In the genomic region with DNA sequence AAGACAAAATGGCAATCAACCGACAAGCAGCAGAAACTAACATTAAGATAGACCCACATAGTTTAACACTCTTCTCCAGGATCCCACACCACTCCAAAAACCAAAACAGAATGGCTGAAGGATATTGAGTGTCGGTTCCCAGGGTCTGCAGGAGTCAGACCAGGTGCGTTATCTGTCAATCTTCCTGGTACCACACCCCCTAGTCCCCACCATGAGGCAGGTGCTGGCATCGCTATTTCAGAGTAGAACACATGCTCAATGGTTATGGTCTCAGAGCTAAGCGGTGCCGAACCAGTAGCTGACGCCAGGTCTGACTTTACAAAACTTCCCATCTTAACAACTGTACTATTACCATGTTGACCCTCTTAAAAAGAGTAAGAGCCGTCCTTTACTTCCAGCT, we compare ENCODE assay signal across 2 cellular contexts.
A peak's percentile ranks its signal among the peaks of the same experiment; 100 is the strongest.
TF ChIP-seq lines count a peak whose summit lies in the region.

No MANE protein-coding gene starts in this region.

TF ChIP-seq in IMR-90, 13 proteins besides CTCF, POLR2A, EP300 and RAD21:
- TF ChIP-seq MXI1 (IDR thresholded peaks at IDR 0.05; ENCODE audit: borderline replicate concordance, low read depth, low read length) (no peak), SMC3 (IDR thresholded peaks at IDR 0.05; ENCODE audit: low read depth, low read length) (no peak)

TF ChIP-seq in K562, 482 proteins besides CTCF, POLR2A, EP300 and RAD21:
- TF ChIP-seq ZNF212 (CRISPR knock-in tag; IDR thresholded peaks at IDR 0.05) (no peak), FOXK2 (conservative IDR thresholded peaks at IDR 0.05 in 1 of 2, IDR thresholded peaks at IDR 0.05 in 1 of 2; ENCODE audit: low read depth in 2 of 2) (no peak), ZNF695 (CRISPR knock-in tag; IDR thresholded peaks at IDR 0.05) (no peak), KLF13 (tag; IDR thresholded peaks at IDR 0.05; ENCODE audit: borderline replicate concordance, low read depth) (no peak)
- TF ChIP-seq, protein P1, sequence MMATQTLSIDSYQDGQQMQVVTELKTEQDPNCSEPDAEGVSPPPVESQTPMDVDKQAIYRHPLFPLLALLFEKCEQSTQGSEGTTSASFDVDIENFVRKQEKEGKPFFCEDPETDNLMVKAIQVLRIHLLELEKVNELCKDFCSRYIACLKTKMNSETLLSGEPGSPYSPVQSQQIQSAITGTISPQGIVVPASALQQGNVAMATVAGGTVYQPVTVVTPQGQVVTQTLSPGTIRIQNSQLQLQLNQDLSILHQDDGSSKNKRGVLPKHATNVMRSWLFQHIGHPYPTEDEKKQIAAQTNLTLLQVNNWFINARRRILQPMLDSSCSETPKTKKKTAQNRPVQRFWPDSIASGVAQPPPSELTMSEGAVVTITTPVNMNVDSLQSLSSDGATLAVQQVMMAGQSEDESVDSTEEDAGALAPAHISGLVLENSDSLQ (IDR thresholded peaks at IDR 0.05): peak; percentile 53
- TF ChIP-seq, protein P2, sequence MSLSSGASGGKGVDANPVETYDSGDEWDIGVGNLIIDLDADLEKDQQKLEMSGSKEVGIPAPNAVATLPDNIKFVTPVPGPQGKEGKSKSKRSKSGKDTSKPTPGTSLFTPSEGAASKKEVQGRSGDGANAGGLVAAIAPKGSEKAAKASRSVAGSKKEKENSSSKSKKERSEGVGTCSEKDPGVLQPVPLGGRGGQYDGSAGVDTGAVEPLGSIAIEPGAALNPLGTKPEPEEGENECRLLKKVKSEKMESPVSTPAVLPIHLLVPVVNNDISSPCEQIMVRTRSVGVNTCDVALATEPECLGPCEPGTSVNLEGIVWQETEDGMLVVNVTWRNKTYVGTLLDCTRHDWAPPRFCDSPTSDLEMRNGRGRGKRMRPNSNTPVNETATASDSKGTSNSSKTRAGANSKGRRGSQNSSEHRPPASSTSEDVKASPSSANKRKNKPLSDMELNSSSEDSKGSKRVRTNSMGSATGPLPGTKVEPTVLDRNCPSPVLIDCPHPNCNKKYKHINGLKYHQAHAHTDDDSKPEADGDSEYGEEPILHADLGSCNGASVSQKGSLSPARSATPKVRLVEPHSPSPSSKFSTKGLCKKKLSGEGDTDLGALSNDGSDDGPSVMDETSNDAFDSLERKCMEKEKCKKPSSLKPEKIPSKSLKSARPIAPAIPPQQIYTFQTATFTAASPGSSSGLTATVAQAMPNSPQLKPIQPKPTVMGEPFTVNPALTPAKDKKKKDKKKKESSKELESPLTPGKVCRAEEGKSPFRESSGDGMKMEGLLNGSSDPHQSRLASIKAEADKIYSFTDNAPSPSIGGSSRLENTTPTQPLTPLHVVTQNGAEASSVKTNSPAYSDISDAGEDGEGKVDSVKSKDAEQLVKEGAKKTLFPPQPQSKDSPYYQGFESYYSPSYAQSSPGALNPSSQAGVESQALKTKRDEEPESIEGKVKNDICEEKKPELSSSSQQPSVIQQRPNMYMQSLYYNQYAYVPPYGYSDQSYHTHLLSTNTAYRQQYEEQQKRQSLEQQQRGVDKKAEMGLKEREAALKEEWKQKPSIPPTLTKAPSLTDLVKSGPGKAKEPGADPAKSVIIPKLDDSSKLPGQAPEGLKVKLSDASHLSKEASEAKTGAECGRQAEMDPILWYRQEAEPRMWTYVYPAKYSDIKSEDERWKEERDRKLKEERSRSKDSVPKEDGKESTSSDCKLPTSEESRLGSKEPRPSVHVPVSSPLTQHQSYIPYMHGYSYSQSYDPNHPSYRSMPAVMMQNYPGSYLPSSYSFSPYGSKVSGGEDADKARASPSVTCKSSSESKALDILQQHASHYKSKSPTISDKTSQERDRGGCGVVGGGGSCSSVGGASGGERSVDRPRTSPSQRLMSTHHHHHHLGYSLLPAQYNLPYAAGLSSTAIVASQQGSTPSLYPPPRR (CRISPR knock-in tag; IDR thresholded peaks at IDR 0.05; ENCODE audit: borderline replicate concordance): no peak
TF ChIP-seq in K562: peak in this region for 1.
